ENCODE assay signal across 8 cellular contexts in genomic region chr1:203769505-203770343, GRCh38. TPM values are rescaled to one million over a fixed set of nuclear protein-coding genes. Genes with fewer than 3 reads are reported as not detected.
DNase-seq lines count a peak whose midpoint lies in the region; ATAC-seq, FAIRE-seq and TF ChIP-seq lines count a peak whose summit lies in the region.

No MANE protein-coding gene starts in this region.

- H3K9me1 ChIP-seq in K562 (ENCODE audit: control insufficient read depth, insufficient read depth, low read length) (no peaks in the 10 kb centered on the region), keratinocyte (ENCODE audit: control insufficient read depth, extremely low read depth, insufficient read depth, low read length) (no peaks in the 10 kb centered on the region)

- ATAC-seq in K562 (peak; percentile 40), HG02938 (IDR thresholded peaks at IDR 0.05; ENCODE audit: unreplicated experiment) (no peak), GM21526 (IDR thresholded peaks at IDR 0.05; ENCODE audit: low FRiP score, unreplicated experiment) (no peak)

- peaks cover 37% of the 10 kb centered on the region for H3K36me3 Mint-ChIP-seq in activated CD4-positive, alpha-beta memory T cell treated with anti-CD3 and anti-CD28 coated beads for 36 hours

- FAIRE-seq in K562 (lab: Jason Lieb, UNC) = no peak
- FAIRE-seq in keratinocyte (lab: Jason Lieb, UNC) = peak; percentile 89
- no peak for FAIRE-seq in small intestine (lab: Jason Lieb, UNC)

- H3K9me3 Mint-ChIP-seq in activated CD4-positive, alpha-beta memory T cell treated with anti-CD3 and anti-CD28 coated beads for 36 hours = no peaks in the 10 kb centered on the region

- POLR2A ChIA-PET in K562 (lab: Yijun Ruan, JAX) = no interaction called here
- POLR2A ChIA-PET in activated CD4-positive, alpha-beta memory T cell treated with anti-CD3 and anti-CD28 coated beads for 36 hours (lab: Charles Lee) = no interaction called here

- H3K9ac ChIP-seq in K562 (ENCODE audit: insufficient read depth in 1 of 2, low read depth in 2 of 2, low read length in 2 of 2) (no peak overlapping the region), keratinocyte (ENCODE audit: control insufficient read depth, extremely low read depth, insufficient read depth, low read length) (peak overlapping the region; percentile 60)

- WGBS in K562 (ENCODE audit: insufficient coverage, low coverage, missing lambda C conversion rate) = 16% methylated on average over 13 of the region's 15 CpGs
- WGBS in small intestine, 3 donors = 22 to 39% (median 34%) methylated on average over 13 to 15 of the region's 15 CpGs

- H3K27me3 ChIP-seq in K562 (ENCODE audit: control insufficient read depth in 2 of 2, insufficient read depth in 2 of 2, low read length in 2 of 2) (peaks cover 37 to 41% of the 10 kb centered on the region in 2 experiments), keratinocyte (ENCODE audit: control insufficient read depth, extremely low read depth, insufficient read depth, low read length) (no peaks in the 10 kb centered on the region), small intestine (ENCODE audit: control insufficient read depth in 2 of 2, insufficient read depth in 2 of 2, low read length in 2 of 2) (no peaks in the 10 kb centered on the region)

- peaks cover 17% of the 10 kb centered on the region for H3K4me1 Mint-ChIP-seq in activated CD4-positive, alpha-beta memory T cell treated with anti-CD3 and anti-CD28 coated beads for 36 hours (ENCODE audit: low read depth)

- TF ChIP-seq CTCF in K562 (IDR thresholded peaks at IDR 0.05 in 2 of 3, conservative IDR thresholded peaks at IDR 0.05 in 1 of 3; ENCODE audit: insufficient read depth in 2 of 3, low read depth in 1 of 3, low read length in 3 of 3) = no peak
- no peak for TF ChIP-seq CTCF in keratinocyte (optimal IDR thresholded peaks at IDR 0.05 in 1 of 3, IDR thresholded peaks at IDR 0.05 in 1 of 3, conservative IDR thresholded peaks at IDR 0.05 in 1 of 3; ENCODE audit: extremely low read depth in 1 of 3, insufficient read depth in 2 of 3, low read length in 3 of 3)

- H3K4me3 ChIP-seq in K562 = no peak overlapping the region
- H3K4me3 ChIP-seq in keratinocyte (ENCODE audit: control insufficient read depth in 2 of 3, extremely low read depth in 1 of 3, insufficient read depth in 2 of 3, low read depth in 1 of 3, low read length in 3 of 3) = no peak overlapping the region
- no peak overlapping the region for H3K4me3 ChIP-seq in small intestine (ENCODE audit: low read depth in 1 of 2, low read length in 2 of 2)

- no peak for TF ChIP-seq EP300 in K562 (IDR thresholded peaks at IDR 0.05; ENCODE audit: low read length)

- no peak overlapping the region for H3K27ac Mint-ChIP-seq in activated CD4-positive, alpha-beta memory T cell treated with anti-CD3 and anti-CD28 coated beads for 36 hours

- H3K4me3 Mint-ChIP-seq in activated CD4-positive, alpha-beta memory T cell treated with anti-CD3 and anti-CD28 coated beads for 36 hours = no peak overlapping the region

- in situ Hi-C loops in K562 (cut with MboI) = no loop called here

- dilution Hi-C loops in keratinocyte (cut with MboI; ENCODE audit: extremely low pct_ligation_motif_present, low sequenced_read_pairs) = no loop called here

- no peak overlapping the region for H3K27ac ChIP-seq in K562 (ENCODE audit: extremely low read depth, low read depth, low read length)
- peak overlapping the region; percentile 87 for H3K27ac ChIP-seq in keratinocyte (ENCODE audit: control insufficient read depth, insufficient read depth, low read length)
- peak overlapping the region; percentile 86 for H3K27ac ChIP-seq in small intestine (ENCODE audit: low read depth in 1 of 2, low read length in 1 of 2)

- TF ChIP-seq POLR2A in K562 (conservative IDR thresholded peaks at IDR 0.05) = no peak

- H3K4me1 ChIP-seq in K562 (replicated peaks in 1 of 2; ENCODE audit: control insufficient read depth in 2 of 2, insufficient read depth in 2 of 2, low read length in 2 of 2) = peaks cover 4 to 10% of the 10 kb centered on the region in 2 experiments; a peak in 4 of 5 replicates
- peaks cover 17% of the 10 kb centered on the region for H3K4me1 ChIP-seq in keratinocyte (ENCODE audit: control insufficient read depth, extremely low read depth, insufficient read depth, low read length)
- H3K4me1 ChIP-seq in small intestine (ENCODE audit: control insufficient read depth in 2 of 2, insufficient read depth in 1 of 2, low read depth in 1 of 2, low read length in 1 of 2) = peaks cover 5% of the 10 kb centered on the region in 2 donors

- no peak overlapping the region for H3K4me2 ChIP-seq in K562 (ENCODE audit: insufficient read depth, low read length)
- H3K4me2 ChIP-seq in keratinocyte (ENCODE audit: control insufficient read depth, extremely low read depth, insufficient read depth, low read depth, low read length) = peak overlapping the region; percentile 34

- H3K36me3 ChIP-seq in K562 (ENCODE audit: control insufficient read depth, insufficient read depth, low read length) (no peaks in the 10 kb centered on the region), keratinocyte (ENCODE audit: control insufficient read depth in 2 of 2, extremely low read depth in 1 of 2, insufficient read depth in 2 of 2, low read length in 2 of 2) (no peaks in the 10 kb centered on the region), small intestine (ENCODE audit: control insufficient read depth in 2 of 2, insufficient read depth in 2 of 2, low read length in 2 of 2) (no peaks in the 10 kb centered on the region)

- intact Hi-C loops in K562 (cut with micrococcal nuclease) = loop anchor here (10.0 kb wide), 1 partner anchor 145 kb away; the partner anchor contains the start of gene ATP2B4
- intact Hi-C loops in activated CD4-positive, alpha-beta memory T cell treated with anti-CD3 and anti-CD28 coated beads for 36 hours (cut with micrococcal nuclease) = loop anchor here (5.0 to 10.0 kb wide), 4 partner anchors 37 to 485 kb away; no protein-coding TSS in a partner anchor

- CTCF ChIA-PET in K562 (lab: Yijun Ruan, JAX; ENCODE audit: low intra/inter-chr PET ratio) = interaction anchor here (0.6 kb wide), 1 partner anchor 1199 kb away, joined by 6 read pairs; no protein-coding TSS in a partner anchor
- CTCF ChIA-PET in activated CD4-positive, alpha-beta memory T cell treated with anti-CD3 and anti-CD28 coated beads for 36 hours (lab: Charles Lee) = no interaction called here

- H4K20me1 ChIP-seq in K562 (replicated peaks; ENCODE audit: control insufficient read depth, insufficient read depth, low read length) (no peaks in the 10 kb centered on the region), keratinocyte (ENCODE audit: control insufficient read depth, extremely low read depth, insufficient read depth, low read length) (no peaks in the 10 kb centered on the region)

- no peak for TF ChIP-seq RAD21 in K562 (CRISPR knock-in tag; conservative IDR thresholded peaks at IDR 0.05 in 1 of 2, IDR thresholded peaks at IDR 0.05 in 1 of 2)

- DNase-seq in ELR (ENCODE audit: low read depth) = peak; percentile 79
- peak; percentile 86 for DNase-seq in NCI-H2196 (lab: John Stamatoyannopoulos, UW; ENCODE audit: unreplicated experiment)
- peak in 1 of 4 experiments; percentile 19 for DNase-seq in K562 (ENCODE audit: extremely low read depth in 1 of 4, low spot score in 3 of 4)
- DNase-seq in keratinocyte (ENCODE audit: low read depth, low spot score) = peak; percentile 89
- peak; percentile 98 for DNase-seq in small intestine
- no peak for DNase-seq in activated CD4-positive, alpha-beta memory T cell treated with anti-CD3 and anti-CD28 coated beads for 36 hours

- BruUV-seq in K562 (replicated peaks; lab: Mats Ljungman, UMichigan) = no TSS peak

- H3K9me3 ChIP-seq in K562 (replicated peaks; ENCODE audit: control insufficient read depth, insufficient read depth, low read depth, low read length) (no peaks in the 10 kb centered on the region), keratinocyte (ENCODE audit: control insufficient read depth, low read depth, low read length) (no peaks in the 10 kb centered on the region), small intestine (ENCODE audit: control insufficient read depth, low read depth) (no peaks in the 10 kb centered on the region)

- H2AFZ ChIP-seq in K562 (ENCODE audit: low read depth, low read length) = peak overlapping the region; percentile 3; the same call in 1 of the 2 replicates
- peak overlapping the region; percentile 54 for H2AFZ ChIP-seq in keratinocyte (ENCODE audit: control insufficient read depth, low read length)

- H3K79me2 ChIP-seq in K562 (ENCODE audit: control insufficient read depth, insufficient read depth, low read length) (no peaks in the 10 kb centered on the region), keratinocyte (ENCODE audit: control insufficient read depth, insufficient read depth, low read length) (no peaks in the 10 kb centered on the region)

- H3K27me3 Mint-ChIP-seq in activated CD4-positive, alpha-beta memory T cell treated with anti-CD3 and anti-CD28 coated beads for 36 hours = no peaks in the 10 kb centered on the region

RNA-seq across cellular contexts. Expression of gene LAX1, which starts 4.7 kb away (rescaled TPM):
- total RNA-seq in K562 (2011; cell fraction: chromatin; rRNA removed; ENCODE audit: low replicate concordance) = not detected in 2 replicates
- total RNA-seq in K562 (2011; cell fraction: nucleolus; rRNA removed) = not detected in 2 replicates
- not detected in 2 replicates for total RNA-seq in K562 (2011; cell fraction: nucleoplasm; rRNA removed)
- total RNA-seq in K562 (2014; rRNA removed) (not detected in 2 replicates), K562 (2014; rRNA removed; fragmentation: Illumina TruSeq; extraction: Trizol) (not detected in 2 replicates), K562 (2015; rRNA removed; fragmentation: Illumina TruSeq; extraction: Trizol) (not detected in 2 replicates), K562 (2021) (not detected in 2 replicates)
- polyA plus RNA-seq in K562 (2011; rRNA removed) (not detected in 2 replicates), K562 (2014; fragmentation: Illumina TruSeq; extraction: Trizol) (not detected in 2 replicates), K562 (2014; fragmentation: Nextera tagmentation; extraction: Ambion mirVana) (not detected), K562 (2014; rRNA removed) (not detected in 2 replicates), keratinocyte (0.05 to 0.09 TPM (median 0.07 TPM) in 3 replicates), small intestine (under 1 TPM in 2 of 3 donors, not detected in 1; 0.72 to 0.81 TPM)
- not detected in 2 replicates for polyA plus RNA-seq in K562 (2011; cell fraction: cytosol; rRNA removed)
- polyA plus RNA-seq in K562 (2011; cell fraction: nucleus; rRNA removed) = not detected in 2 replicates
- not detected in 2 replicates for polyA plus RNA-seq in K562 (2012)
- polyA minus RNA-seq in K562 (2011; rRNA and poly(A)+ RNA removed) = not detected in 2 replicates
- not detected in 2 replicates for polyA minus RNA-seq in K562 (2011; cell fraction: cytosol; rRNA and poly(A)+ RNA removed)
- not detected in 2 replicates for polyA minus RNA-seq in K562 (2011; cell fraction: nucleus; rRNA and poly(A)+ RNA removed)
- polyA plus RNA-seq in keratinocyte (2011; ENCODE audit: low read depth) = not detected
- polyA plus RNA-seq in keratinocyte (2011; cell fraction: cytosol; rRNA removed) = 0.04 TPM in 1 of 2 replicates, not detected in the other
- 0.09 and 0.28 TPM in 2 replicates for polyA plus RNA-seq in keratinocyte (2011; cell fraction: nucleus; rRNA removed)
- polyA plus RNA-seq in keratinocyte (2012; ENCODE audit: low replicate concordance) = not detected in 2 replicates
- 0.16 to 0.30 TPM in 2 of 3 replicates, not detected in the other for polyA minus RNA-seq in keratinocyte
- polyA minus RNA-seq in keratinocyte (2011; cell fraction: cytosol; rRNA and poly(A)+ RNA removed) = not detected
- polyA minus RNA-seq in keratinocyte (2011; cell fraction: nucleus; rRNA and poly(A)+ RNA removed) = not detected in 2 replicates
- 10 to 100 TPM; 14.0 to 14.3 TPM for total RNA-seq in activated CD4-positive, alpha-beta memory T cell treated with anti-CD3 and anti-CD28 coated beads for 36 hours

RNA-seq across cellular contexts. Expression of gene ZBED6, which starts 25.7 kb away (rescaled TPM):
- 46.0 and 78.8 TPM in 2 replicates for total RNA-seq in K562 (2011; cell fraction: chromatin; rRNA removed; ENCODE audit: low replicate concordance)
- 18.3 and 20.5 TPM in 2 replicates for total RNA-seq in K562 (2011; cell fraction: nucleolus; rRNA removed)
- 44.7 and 57.6 TPM in 2 replicates for total RNA-seq in K562 (2011; cell fraction: nucleoplasm; rRNA removed)
- total RNA-seq in K562 (2014; rRNA removed) = 5.0 and 8.9 TPM in 2 replicates
- total RNA-seq in K562 (2014; rRNA removed; fragmentation: Illumina TruSeq; extraction: Trizol) = 12.8 and 18.2 TPM in 2 replicates
- total RNA-seq in K562 (2015; rRNA removed; fragmentation: Illumina TruSeq; extraction: Trizol) = 12.5 and 13.2 TPM in 2 replicates
- total RNA-seq in K562 (2021) = 16.1 and 16.6 TPM in 2 replicates
- 5.9 and 6.9 TPM in 2 replicates for polyA plus RNA-seq in K562 (2011; rRNA removed)
- polyA plus RNA-seq in K562 (2011; cell fraction: cytosol; rRNA removed) = 2.5 and 4.5 TPM in 2 replicates
- polyA plus RNA-seq in K562 (2011; cell fraction: nucleus; rRNA removed) = 21.1 and 29.6 TPM in 2 replicates
- 2.3 and 3.1 TPM in 2 replicates for polyA plus RNA-seq in K562 (2012)
- polyA plus RNA-seq in K562 (2014; fragmentation: Illumina TruSeq; extraction: Trizol) = 3.6 and 4.0 TPM in 2 replicates
- under 1 TPM; 0.21 to 0.96 TPM for polyA plus RNA-seq in K562 (2014; fragmentation: Nextera tagmentation; extraction: Ambion mirVana)
- polyA plus RNA-seq in K562 (2014; rRNA removed) = 2.5 and 3.1 TPM in 2 replicates
- 21.8 and 28.1 TPM in 2 replicates for polyA minus RNA-seq in K562 (2011; rRNA and poly(A)+ RNA removed)
- 8.1 and 15.2 TPM in 2 replicates for polyA minus RNA-seq in K562 (2011; cell fraction: cytosol; rRNA and poly(A)+ RNA removed)
- polyA minus RNA-seq in K562 (2011; cell fraction: nucleus; rRNA and poly(A)+ RNA removed) = 21.9 and 43.3 TPM in 2 replicates
- polyA plus RNA-seq in keratinocyte = 8.9 to 11.6 TPM (median 9.6 TPM) in 3 replicates
- polyA plus RNA-seq in keratinocyte (2011; ENCODE audit: low read depth) = 5.6 TPM
- 2.9 and 5.3 TPM in 2 replicates for polyA plus RNA-seq in keratinocyte (2011; cell fraction: cytosol; rRNA removed)
- polyA plus RNA-seq in keratinocyte (2011; cell fraction: nucleus; rRNA removed) = 16.2 and 17.5 TPM in 2 replicates
- polyA plus RNA-seq in keratinocyte (2012; ENCODE audit: low replicate concordance) = 4.6 and 4.8 TPM in 2 replicates
- polyA minus RNA-seq in keratinocyte = 14.8 to 38.8 TPM (median 31.3 TPM) in 3 replicates
- 8.2 TPM for polyA minus RNA-seq in keratinocyte (2011; cell fraction: cytosol; rRNA and poly(A)+ RNA removed)
- polyA minus RNA-seq in keratinocyte (2011; cell fraction: nucleus; rRNA and poly(A)+ RNA removed) = 24.0 and 42.6 TPM in 2 replicates
- polyA plus RNA-seq in small intestine = 1 to 10 TPM in 1 of 3 donors, under 1 TPM in 2; 0.27 to 2.2 (median 0.89) TPM
- 10 to 100 TPM; 18.6 to 20.4 TPM for total RNA-seq in activated CD4-positive, alpha-beta memory T cell treated with anti-CD3 and anti-CD28 coated beads for 36 hours

RNA-seq across cellular contexts. Expression of gene ZC3H11A, which starts 25.7 kb away (rescaled TPM):
- total RNA-seq in K562 (2011; cell fraction: chromatin; rRNA removed; ENCODE audit: low replicate concordance) = 147 and 331 TPM in 2 replicates
- 125 and 159 TPM in 2 replicates for total RNA-seq in K562 (2011; cell fraction: nucleolus; rRNA removed)
- total RNA-seq in K562 (2011; cell fraction: nucleoplasm; rRNA removed) = 177 and 284 TPM in 2 replicates
- total RNA-seq in K562 (2014; rRNA removed) (72.2 and 87.8 TPM in 2 replicates), K562 (2014; rRNA removed; fragmentation: Illumina TruSeq; extraction: Trizol) (119 and 126 TPM in 2 replicates), K562 (2015; rRNA removed; fragmentation: Illumina TruSeq; extraction: Trizol) (103 and 109 TPM in 2 replicates), K562 (2021) (91.8 and 102 TPM in 2 replicates)
- polyA plus RNA-seq in K562 (2011; rRNA removed) (137 and 154 TPM in 2 replicates), K562 (2014; fragmentation: Illumina TruSeq; extraction: Trizol) (103 and 125 TPM in 2 replicates), K562 (2014; fragmentation: Nextera tagmentation; extraction: Ambion mirVana) (10 to 100 TPM; 34.2 to 53.8 TPM), K562 (2014; rRNA removed) (91.6 and 99.5 TPM in 2 replicates), keratinocyte (60.0 to 83.4 TPM (median 78.1 TPM) in 3 replicates), small intestine (10 to 100 TPM; 36.5 to 46.7 (median 37.9) TPM)
- 51.4 and 88.4 TPM in 2 replicates for polyA plus RNA-seq in K562 (2011; cell fraction: cytosol; rRNA removed)
- polyA plus RNA-seq in K562 (2011; cell fraction: nucleus; rRNA removed) = 247 and 349 TPM in 2 replicates
- polyA plus RNA-seq in K562 (2012) = 60.3 and 89.4 TPM in 2 replicates
- polyA minus RNA-seq in K562 (2011; rRNA and poly(A)+ RNA removed) = 170 and 175 TPM in 2 replicates
- 53.3 and 59.3 TPM in 2 replicates for polyA minus RNA-seq in K562 (2011; cell fraction: cytosol; rRNA and poly(A)+ RNA removed)
- 96.0 and 220 TPM in 2 replicates for polyA minus RNA-seq in K562 (2011; cell fraction: nucleus; rRNA and poly(A)+ RNA removed)
- 41.4 TPM for polyA plus RNA-seq in keratinocyte (2011; ENCODE audit: low read depth)
- polyA plus RNA-seq in keratinocyte (2011; cell fraction: cytosol; rRNA removed) = 34.4 and 53.2 TPM in 2 replicates
- 125 and 161 TPM in 2 replicates for polyA plus RNA-seq in keratinocyte (2011; cell fraction: nucleus; rRNA removed)
- 50.3 and 53.8 TPM in 2 replicates for polyA plus RNA-seq in keratinocyte (2012; ENCODE audit: low replicate concordance)
- 35.6 to 85.3 TPM (median 56.5 TPM) in 3 replicates for polyA minus RNA-seq in keratinocyte
- polyA minus RNA-seq in keratinocyte (2011; cell fraction: cytosol; rRNA and poly(A)+ RNA removed) = 56.2 TPM
- polyA minus RNA-seq in keratinocyte (2011; cell fraction: nucleus; rRNA and poly(A)+ RNA removed) = 83.9 and 132 TPM in 2 replicates
- 10 to 100 TPM; 90.2 to 91.8 TPM for total RNA-seq in activated CD4-positive, alpha-beta memory T cell treated with anti-CD3 and anti-CD28 coated beads for 36 hours
